Comparison of ENCODE assay signal across 8 cellular contexts in genomic region chr2:72770879-72771461, GRCh38. TPM values are rescaled to one million over a fixed set of nuclear protein-coding genes. Genes with fewer than 3 reads are reported as not detected.
DNase-seq lines count a peak whose midpoint lies in the region; ATAC-seq and TF ChIP-seq lines count a peak whose summit lies in the region.

No MANE protein-coding gene starts in this region.

- H3K27ac Mint-ChIP-seq in activated CD4-positive, alpha-beta memory T cell treated with anti-CD3 and anti-CD28 coated beads for 36 hours: no peak overlapping the region
- no peak overlapping the region for H3K27ac Mint-ChIP-seq in natural killer cell treated with Interleukin-12 subunit alpha and Interleukin-12 subunit beta and Interleukin-15 and Interleukin-18, amount 100 ng/mL, for 72 hours

- H3K9me3 ChIP-seq in esophagus muscularis mucosa (no peaks in the 10 kb centered on the region), thyroid gland (no peaks in the 10 kb centered on the region)

- no peaks in the 10 kb centered on the region for H3K4me1 Mint-ChIP-seq in activated CD4-positive, alpha-beta memory T cell treated with anti-CD3 and anti-CD28 coated beads for 36 hours (ENCODE audit: low read depth)
- no peaks in the 10 kb centered on the region for H3K4me1 Mint-ChIP-seq in natural killer cell treated with Interleukin-12 subunit alpha and Interleukin-12 subunit beta and Interleukin-15 and Interleukin-18, amount 100 ng/mL, for 72 hours (ENCODE audit: low read depth in 2 of 2)

- CTCF ChIA-PET in activated CD4-positive, alpha-beta memory T cell treated with anti-CD3 and anti-CD28 coated beads for 36 hours (lab: Charles Lee): interaction anchor here (0.6 to 3.4 kb wide), 14 partner anchors 10 to 407 kb away, joined by 3 to 26 read pairs (median 8); partner anchors contain the start of gene SPR

- no peaks in the 10 kb centered on the region for H3K36me3 Mint-ChIP-seq in activated CD4-positive, alpha-beta memory T cell treated with anti-CD3 and anti-CD28 coated beads for 36 hours
- no peaks in the 10 kb centered on the region for H3K36me3 Mint-ChIP-seq in natural killer cell treated with Interleukin-12 subunit alpha and Interleukin-12 subunit beta and Interleukin-15 and Interleukin-18, amount 100 ng/mL, for 72 hours

- no peaks in the 10 kb centered on the region for H3K9me3 Mint-ChIP-seq in activated CD4-positive, alpha-beta memory T cell treated with anti-CD3 and anti-CD28 coated beads for 36 hours
- no peaks in the 10 kb centered on the region for H3K9me3 Mint-ChIP-seq in natural killer cell treated with Interleukin-12 subunit alpha and Interleukin-12 subunit beta and Interleukin-15 and Interleukin-18, amount 100 ng/mL, for 72 hours

- 0% methylated on average over 2 of the region's 2 CpGs for WGBS in esophagus muscularis mucosa
- WGBS in thyroid gland, 2 donors: 1 to 5% methylated on average over 2 of the region's 2 CpGs

- TF ChIP-seq CTCF in esophagus muscularis mucosa (IDR thresholded peaks at IDR 0.05) (peak; percentile 79 to 85 (median 84)), thyroid gland (IDR thresholded peaks at IDR 0.05) (peak; percentile 22 to 90 (median 77))

- H3K36me3 ChIP-seq in esophagus muscularis mucosa (no peaks in the 10 kb centered on the region), thyroid gland (no peaks in the 10 kb centered on the region)

- peak; percentile 65 for ATAC-seq in HG03469 (IDR thresholded peaks at IDR 0.05; ENCODE audit: unreplicated experiment)
- no peak for ATAC-seq in natural killer cell treated with Interleukin-12 subunit alpha and Interleukin-12 subunit beta and Interleukin-15 and Interleukin-18, amount 100 ng/mL, for 72 hours

- DNase-seq in activated CD8-positive, alpha-beta memory T cell treated with anti-CD3 and anti-CD28 coated beads for 1 hour (ENCODE audit: extremely low read depth in 1 of 2, low read depth in 1 of 2): peak; percentile 13 to 28
- no peak for DNase-seq in activated CD8-positive, alpha-beta memory T cell treated with anti-CD3 and anti-CD28 coated beads, Interleukin-2, amount 50 U/mL, for 48 hours
- DNase-seq in NCI-H748 treated with DMSO at 0.1 percent for 48 hours (lab: John Stamatoyannopoulos, UW) (peak; percentile 46), esophagus muscularis mucosa (ENCODE audit: extremely low spot score) (peak; percentile 92), thyroid gland (peak; percentile 39 to 43)
- DNase-seq in activated CD4-positive, alpha-beta memory T cell treated with anti-CD3 and anti-CD28 coated beads for 36 hours: peak; percentile 38
- peak; percentile 63 for DNase-seq in natural killer cell treated with Interleukin-12 subunit alpha and Interleukin-12 subunit beta and Interleukin-15 and Interleukin-18, amount 100 ng/mL, for 72 hours (ENCODE audit: low spot score)

- TF ChIP-seq POLR2A in esophagus muscularis mucosa (IDR thresholded peaks at IDR 0.05; ENCODE audit: low read depth) (no peak), thyroid gland (IDR thresholded peaks at IDR 0.05) (no peak)

- no peak overlapping the region for H3K4me3 Mint-ChIP-seq in activated CD4-positive, alpha-beta memory T cell treated with anti-CD3 and anti-CD28 coated beads for 36 hours
- no peak overlapping the region for H3K4me3 Mint-ChIP-seq in natural killer cell treated with Interleukin-12 subunit alpha and Interleukin-12 subunit beta and Interleukin-15 and Interleukin-18, amount 100 ng/mL, for 72 hours

- H3K4me3 ChIP-seq in esophagus muscularis mucosa (no peak overlapping the region), thyroid gland (replicated peaks in 1 of 3) (no peak overlapping the region)

- H3K27me3 Mint-ChIP-seq in activated CD4-positive, alpha-beta memory T cell treated with anti-CD3 and anti-CD28 coated beads for 36 hours: no peaks in the 10 kb centered on the region
- no peaks in the 10 kb centered on the region for H3K27me3 Mint-ChIP-seq in natural killer cell treated with Interleukin-12 subunit alpha and Interleukin-12 subunit beta and Interleukin-15 and Interleukin-18, amount 100 ng/mL, for 72 hours

- H3K27me3 ChIP-seq in esophagus muscularis mucosa: no peaks in the 10 kb centered on the region
- no peaks in the 10 kb centered on the region for H3K27me3 ChIP-seq in thyroid gland

- H3K4me1 ChIP-seq in esophagus muscularis mucosa (no peaks in the 10 kb centered on the region), thyroid gland (no peaks in the 10 kb centered on the region)

- H3K27ac ChIP-seq in esophagus muscularis mucosa (replicated peaks in 1 of 4) (no peak overlapping the region), thyroid gland (no peak overlapping the region)

- intact Hi-C loops in activated CD4-positive, alpha-beta memory T cell treated with anti-CD3 and anti-CD28 coated beads for 36 hours (cut with micrococcal nuclease): loop anchor here (1.0 to 5.0 kb wide), 4 partner anchors 54 to 406 kb away; partner anchors contain the start of gene SPR
- intact Hi-C loops in esophagus muscularis mucosa (cut with DNase I): loop anchor here (2.0 kb wide), 1 partner anchor 88 kb away; no protein-coding TSS in a partner anchor
- intact Hi-C loops in thyroid gland (cut with DNase I): loop anchor here (5.0 kb wide), 1 partner anchor 86 kb away; no protein-coding TSS in a partner anchor

- TF ChIP-seq EP300 in esophagus muscularis mucosa (IDR thresholded peaks at IDR 0.05): no peak

- POLR2A ChIA-PET in activated CD4-positive, alpha-beta memory T cell treated with anti-CD3 and anti-CD28 coated beads for 36 hours (lab: Charles Lee): no interaction called here

RNA-seq across cellular contexts. Expression of gene EXOC6B, which starts 54.9 kb away (rescaled TPM):
- total RNA-seq in activated CD4-positive, alpha-beta memory T cell treated with anti-CD3 and anti-CD28 coated beads for 36 hours: 1 to 10 TPM; 8.5 to 8.6 TPM
- 10 to 100 TPM; 24.5 to 45.9 (median 37.4) TPM for total RNA-seq in esophagus muscularis mucosa
- total RNA-seq in natural killer cell treated with Interleukin-12 subunit alpha and Interleukin-12 subunit beta and Interleukin-15 and Interleukin-18, amount 100 ng/mL, for 72 hours: 10 to 100 TPM; 10.8 to 12.8 TPM
- total RNA-seq in thyroid gland: 10 to 100 TPM; 22.6 to 47.3 (median 32.5) TPM
